Comparison of ENCODE assay signal across 13 cellular contexts in the genomic region with DNA sequence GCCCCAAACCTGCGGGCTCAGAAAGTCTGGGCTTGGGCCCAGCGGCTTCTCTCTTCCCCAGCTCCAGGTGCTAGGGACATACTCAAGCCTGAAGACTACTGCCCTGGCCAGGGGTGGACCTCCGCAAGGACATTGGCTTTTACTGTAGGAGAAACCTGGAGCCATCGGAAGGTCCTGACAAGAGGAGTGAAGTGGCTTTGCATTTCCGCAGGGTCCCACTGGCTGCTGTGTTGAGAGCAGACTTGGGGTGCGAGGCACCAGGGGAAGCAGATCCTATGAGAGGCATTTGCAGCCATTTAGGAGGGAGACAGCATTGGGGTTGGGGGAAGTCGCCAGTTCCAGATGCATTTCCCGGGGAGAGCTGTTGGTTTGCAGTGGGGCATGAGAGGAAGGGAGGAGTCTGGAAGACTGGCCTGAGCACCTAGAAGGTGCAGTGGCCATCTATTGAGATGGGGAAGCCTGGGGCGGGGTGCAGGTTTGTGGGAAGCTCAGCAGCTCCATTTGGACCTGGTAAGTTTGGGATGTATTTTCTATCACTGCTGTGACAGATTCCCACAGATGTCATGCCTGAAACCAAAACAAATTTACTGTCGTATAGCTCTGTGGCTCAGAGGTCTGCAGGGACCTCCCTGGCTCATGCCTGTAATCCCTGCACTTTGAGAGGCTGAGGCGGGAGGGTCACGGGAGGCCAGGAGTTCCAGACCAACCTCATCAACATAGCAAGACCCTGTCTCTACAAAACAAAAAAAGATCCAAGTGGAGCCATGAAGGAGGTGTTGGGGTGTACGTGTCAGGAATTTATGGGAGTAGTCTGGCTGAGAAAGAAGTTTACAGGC. TPM values are rescaled to one million over a fixed set of nuclear protein-coding genes. Genes with fewer than 3 reads are reported as not detected.
"Had no signal": no experiment of that assay in that cellular context is flagged by ENCODE, and none has a peak within 500 bp of the region (broad histone marks: within the 10 kb centered on the region; RNA-seq: fewer than 3 reads in every experiment).

No MANE protein-coding gene starts in this region.

- H3K4me1 Mint-ChIP-seq: stimulated activated memory B cell treated with anti-CD40 and anti-IgM and Interleukin-4, amounts not matched to agents 10 μg/mL and 1 μg/mL and 100 μg/mL, for 72 hours had no signal

- H3K27ac Mint-ChIP-seq: naive thymus-derived CD8-positive, alpha-beta T cell; stimulated activated memory B cell treated with anti-CD40 and anti-IgM and Interleukin-4, amounts not matched to agents 10 μg/mL and 1 μg/mL and 100 μg/mL, for 72 hours had no signal

- DNase-seq: activated CD4-positive, alpha-beta T cell treated with anti-CD3 and anti-CD28 coated beads, Interleukin-2, amount 50 U/mL, for 48 hours; activated CD4-positive, CD25-positive, alpha-beta regulatory T cell treated with anti-CD3 and anti-CD28 coated beads, Interleukin-2, amount 50 U/mL, for 72 hours; activated naive CD4-positive, alpha-beta T cell treated with Interleukin-2 at 50 U/mL for 16 hours; left ventricle myocardium inferior; mucosa of descending colon; occipital lobe; T-helper 9 cell had no signal

- H3K9me3 Mint-ChIP-seq: stimulated activated memory B cell treated with anti-CD40 and anti-IgM and Interleukin-4, amounts not matched to agents 10 μg/mL and 1 μg/mL and 100 μg/mL, for 72 hours had no signal

- H3K36me3 Mint-ChIP-seq: naive thymus-derived CD8-positive, alpha-beta T cell; stimulated activated memory B cell treated with anti-CD40 and anti-IgM and Interleukin-4, amounts not matched to agents 10 μg/mL and 1 μg/mL and 100 μg/mL, for 72 hours had no signal

- H3K27ac ChIP-seq: cardiac muscle cell, left ventricle myocardium inferior, psoas muscle, tibial nerve had no signal

- H3K27me3 ChIP-seq: tibial nerve had no signal

- H3K4me3 Mint-ChIP-seq: stimulated activated memory B cell treated with anti-CD40 and anti-IgM and Interleukin-4, amounts not matched to agents 10 μg/mL and 1 μg/mL and 100 μg/mL, for 72 hours had no signal

- H3K9me3 ChIP-seq: mucosa of descending colon, psoas muscle, tibial nerve had no signal

- ATAC-seq: esophagus mucosa; mucosa of descending colon; naive thymus-derived CD8-positive, alpha-beta T cell; psoas muscle; stimulated activated memory B cell treated with anti-CD40 and anti-IgM and Interleukin-4, amounts not matched to agents 10 μg/mL and 1 μg/mL and 100 μg/mL, for 72 hours had no signal

- H3K4me3 ChIP-seq: cardiac muscle cell, left ventricle myocardium inferior, mucosa of descending colon, psoas muscle, tibial nerve had no signal

- H3K4me1 ChIP-seq: psoas muscle had no signal

- H3K36me3 ChIP-seq: cardiac muscle cell, left ventricle myocardium inferior had no signal

RNA-seq across cellular contexts. Expression of gene KCNIP3, which starts 54.2 kb away (rescaled TPM):
- total RNA-seq: naive thymus-derived CD8-positive, alpha-beta T cell had no signal
- polyA plus RNA-seq: naive thymus-derived CD8-positive, alpha-beta T cell had no signal
